25 cellular contexts compared by ENCODE assay signal in genomic region chr12:57875753-57876547, GRCh38. TPM values are rescaled to one million over a fixed set of nuclear protein-coding genes. Genes with fewer than 3 reads are reported as not detected.
A peak's percentile ranks its signal among the peaks of the same experiment; 100 is the strongest.
DNase-seq lines count a peak whose midpoint lies in the region; ATAC-seq, FAIRE-seq and TF ChIP-seq lines count a peak whose summit lies in the region.
"Had no signal": no experiment of that assay in that cellular context is flagged by ENCODE, and none has a peak within 500 bp of the region (broad histone marks: within the 10 kb centered on the region; RNA-seq: fewer than 3 reads in every experiment).

No MANE protein-coding gene starts in this region.

- no peak overlapping the region for H3K4me3 Mint-ChIP-seq in activated CD8-positive, alpha-beta T cell treated with anti-CD3 and anti-CD28 coated beads for 36 hours
- no peak overlapping the region for H3K4me3 Mint-ChIP-seq in activated CD8-positive, alpha-beta T cell treated with anti-CD3 and anti-CD28 coated beads, Interleukin-2, amount 10 ng/mL, durations not matched to agents 7 days and 5 days
- H3K4me3 Mint-ChIP-seq: mesothelial cell of epicardium; nephron; T-helper 2 cell treated with Interferon-gamma antibody and Interleukin-4, amounts not matched to agents 5 μg/mL and 100 μg/mL, for 36 hours had no signal

- TF ChIP-seq POLR2A in spleen (IDR thresholded peaks at IDR 0.05), result no peak

- peak overlapping the region in 6 of 8 donors; percentile 22 to 57 (median 54) for H3K27ac ChIP-seq in spleen
- H3K27ac ChIP-seq: stomach had no signal

- peak; percentile 38 for FAIRE-seq in RCC 7860 (lab: Jason Lieb, UNC)
- FAIRE-seq: GM18507 had no signal

- peaks cover 14% of the 10 kb centered on the region for H3K4me1 Mint-ChIP-seq in activated CD8-positive, alpha-beta T cell treated with anti-CD3 and anti-CD28 coated beads for 36 hours (ENCODE audit: low read depth)
- peaks cover 3% of the 10 kb centered on the region for H3K4me1 Mint-ChIP-seq in activated CD8-positive, alpha-beta T cell treated with anti-CD3 and anti-CD28 coated beads, Interleukin-2, amount 10 ng/mL, durations not matched to agents 7 days and 5 days (ENCODE audit: low read depth)

- CTCF ChIA-PET in activated CD8-positive, alpha-beta T cell treated with anti-CD3 and anti-CD28 coated beads for 36 hours (lab: Charles Lee), result interaction anchor here (1.7 kb wide), 1 partner anchor 12 kb away, joined by 5 read pairs; no protein-coding TSS in a partner anchor
- CTCF ChIA-PET in activated CD8-positive, alpha-beta T cell treated with anti-CD3 and anti-CD28 coated beads, Interleukin-2, amount 10 ng/mL, durations not matched to agents 7 days and 5 days (lab: Charles Lee), result interaction anchor here (1.0 kb wide), 1 partner anchor 19 kb away, joined by 7 read pairs; no protein-coding TSS in a partner anchor

- H3K4me3 ChIP-seq in spleen, result no peak overlapping the region
- H3K4me3 ChIP-seq: stomach had no signal

- H3K4me1 ChIP-seq in spleen, result peaks cover 0 to 29% (median 0%) of the 10 kb centered on the region in 6 donors
- H3K4me1 ChIP-seq: BE2C, Caco-2 had no signal

- no peaks in the 10 kb centered on the region for H3K27me3 ChIP-seq in spleen (replicated peaks in 1 of 7)
- H3K27me3 ChIP-seq: BE2C, stomach had no signal

- H3K36me3 ChIP-seq in spleen, result no peaks in the 10 kb centered on the region
- H3K36me3 ChIP-seq: BE2C, stomach had no signal

- H3K9me3 Mint-ChIP-seq in activated CD8-positive, alpha-beta T cell treated with anti-CD3 and anti-CD28 coated beads for 36 hours, result no peaks in the 10 kb centered on the region
- H3K9me3 Mint-ChIP-seq in activated CD8-positive, alpha-beta T cell treated with anti-CD3 and anti-CD28 coated beads, Interleukin-2, amount 10 ng/mL, durations not matched to agents 7 days and 5 days (ENCODE audit: insufficient read depth), result no peaks in the 10 kb centered on the region
- H3K9me3 Mint-ChIP-seq: mesothelial cell of epicardium; nephron; T-helper 2 cell treated with Interferon-gamma antibody and Interleukin-4, amounts not matched to agents 5 μg/mL and 100 μg/mL, for 36 hours had no signal

- POLR2A ChIA-PET in activated CD8-positive, alpha-beta T cell treated with anti-CD3 and anti-CD28 coated beads for 36 hours (lab: Charles Lee), result no interaction called here
- POLR2A ChIA-PET in activated CD8-positive, alpha-beta T cell treated with anti-CD3 and anti-CD28 coated beads, Interleukin-2, amount 10 ng/mL, durations not matched to agents 7 days and 5 days (lab: Charles Lee), result no interaction called here

- 77 to 91% (median 84%) methylated on average over 5 of the region's 5 CpGs for WGBS in spleen, 5 donors

- H3K36me3 Mint-ChIP-seq in activated CD8-positive, alpha-beta T cell treated with anti-CD3 and anti-CD28 coated beads for 36 hours (ENCODE audit: low read depth), result no peaks in the 10 kb centered on the region
- H3K36me3 Mint-ChIP-seq in activated CD8-positive, alpha-beta T cell treated with anti-CD3 and anti-CD28 coated beads, Interleukin-2, amount 10 ng/mL, durations not matched to agents 7 days and 5 days (ENCODE audit: low read depth), result no peaks in the 10 kb centered on the region
- H3K36me3 Mint-ChIP-seq: mesothelial cell of epicardium had no signal

- intact Hi-C loops in activated CD8-positive, alpha-beta T cell treated with anti-CD3 and anti-CD28 coated beads for 36 hours (cut with micrococcal nuclease), result no loop called here
- intact Hi-C loops in spleen (cut with DNase I; ENCODE audit: low total_unique reads), result no loop called here

- peak; percentile 17 for ATAC-seq in activated CD8-positive, alpha-beta T cell treated with anti-CD3 and anti-CD28 coated beads for 36 hours
- no peak for ATAC-seq in activated CD8-positive, alpha-beta T cell treated with anti-CD3 and anti-CD28 coated beads, Interleukin-2, amount 10 ng/mL, durations not matched to agents 7 days and 5 days
- ATAC-seq in GM21576 (IDR thresholded peaks at IDR 0.05; ENCODE audit: unreplicated experiment), result no peak
- ATAC-seq: SK-N-SH treated with all-trans-retinoic acid at 6 μM for 48 hours had no signal

- H3K27me3 Mint-ChIP-seq in activated CD8-positive, alpha-beta T cell treated with anti-CD3 and anti-CD28 coated beads for 36 hours, result peaks cover 5% of the 10 kb centered on the region
- H3K27me3 Mint-ChIP-seq in activated CD8-positive, alpha-beta T cell treated with anti-CD3 and anti-CD28 coated beads, Interleukin-2, amount 10 ng/mL, durations not matched to agents 7 days and 5 days (ENCODE audit: low read depth), result peaks cover 5% of the 10 kb centered on the region

- no peaks in the 10 kb centered on the region for H3K9me3 ChIP-seq in spleen
- H3K9me3 ChIP-seq: BE2C, Caco-2, stomach had no signal

- no peak for DNase-seq in activated CD8-positive, alpha-beta T cell treated with anti-CD3 and anti-CD28 coated beads for 36 hours
- DNase-seq in activated CD8-positive, alpha-beta T cell treated with anti-CD3 and anti-CD28 coated beads, Interleukin-2, amount 10 ng/mL, durations not matched to agents 7 days and 5 days, result no peak
- DNase-seq in RCC 7860 (ENCODE audit: low spot score) (peak; percentile 74), kidney tubule cell (ENCODE audit: low spot score) (peak; percentile 81), spleen (no peak), amygdala (lab: John Stamatoyannopoulos, UW) (no peak)
- DNase-seq in activated CD8-positive, alpha-beta memory T cell treated with anti-CD3 and anti-CD28 coated beads for 24 hours, result no peak
- DNase-seq: activated CD4-positive, alpha-beta T cell treated with anti-CD3 and anti-CD28 coated beads, Interleukin-2, amount 50 U/mL, for 48 hours; activated naive CD4-positive, alpha-beta T cell; anterior cingulate cortex; BE2C; Caco-2; caudate nucleus; NCI-H1930; NCI-H226; stimulated activated CD4-positive, alpha-beta T cell treated with anti-CD3 and anti-CD28 coated beads, Interleukin-4, amount 100 ng/mL, for 24 hours; stomach had no signal

- H3K27ac Mint-ChIP-seq in activated CD8-positive, alpha-beta T cell treated with anti-CD3 and anti-CD28 coated beads for 36 hours, result no peak overlapping the region
- no peak overlapping the region for H3K27ac Mint-ChIP-seq in activated CD8-positive, alpha-beta T cell treated with anti-CD3 and anti-CD28 coated beads, Interleukin-2, amount 10 ng/mL, durations not matched to agents 7 days and 5 days
- H3K27ac Mint-ChIP-seq: mesothelial cell of epicardium; progenitor cell of endocrine pancreas; T-helper 2 cell treated with Interferon-gamma antibody and Interleukin-4, amounts not matched to agents 5 μg/mL and 100 μg/mL, for 36 hours had no signal

- no peak for TF ChIP-seq CTCF in activated CD8-positive, alpha-beta T cell treated with anti-CD3 and anti-CD28 coated beads for 36 hours (IDR thresholded peaks at IDR 0.05)
- no peak for TF ChIP-seq CTCF in spleen (IDR thresholded peaks at IDR 0.05 in 8 of 11, conservative IDR thresholded peaks at IDR 0.05 in 3 of 11)

RNA-seq across cellular contexts. Expression of gene CTDSP2, which starts 29.4 kb away (rescaled TPM):
- total RNA-seq in activated CD8-positive, alpha-beta T cell treated with anti-CD3 and anti-CD28 coated beads for 36 hours, result 10 to 100 TPM; 67.1 to 67.2 TPM
- 100 to 1,000 TPM; 100 to 114 TPM for total RNA-seq in activated CD8-positive, alpha-beta T cell treated with anti-CD3 and anti-CD28 coated beads, Interleukin-2, amount 10 ng/mL, durations not matched to agents 7 days and 5 days
- total RNA-seq in spleen, result 100 to 1,000 TPM; 140 to 203 (median 181) TPM
- 10 to 100 TPM; 22.2 to 43.5 (median 23.8) TPM for polyA plus RNA-seq in spleen

RNA-seq across cellular contexts. Expression of gene AVIL, which starts 57.4 kb away (rescaled TPM):
- total RNA-seq in activated CD8-positive, alpha-beta T cell treated with anti-CD3 and anti-CD28 coated beads for 36 hours, result under 1 TPM; 0.34 to 0.49 TPM
- total RNA-seq in activated CD8-positive, alpha-beta T cell treated with anti-CD3 and anti-CD28 coated beads, Interleukin-2, amount 10 ng/mL, durations not matched to agents 7 days and 5 days, result 1 to 10 TPM; 2.3 to 2.5 TPM
- 10 to 100 TPM in 1 of 7 donors, 1 to 10 TPM in 6; 4.8 to 18.6 (median 7.3) TPM for total RNA-seq in spleen
- 1 to 10 TPM; 2.0 to 3.2 (median 2.8) TPM for polyA plus RNA-seq in spleen
- total RNA-seq: epithelial cell of proximal tubule had no signal

Comparison
In these comparisons a context has a peak if more than half of its experiments do, and no peak if none do; other contexts are left out.
1. DNase-seq: peak in RCC 7860 (single experiment) and kidney tubule cell (single experiment); none in activated CD8-positive, alpha-beta T cell treated with anti-CD3 and anti-CD28 coated beads for 36 hours (single experiment), activated CD8-positive, alpha-beta T cell treated with anti-CD3 and anti-CD28 coated beads, Interleukin-2, amount 10 ng/mL, durations not matched to agents 7 days and 5 days (single experiment), spleen (single experiment), activated CD8-positive, alpha-beta memory T cell treated with anti-CD3 and anti-CD28 coated beads for 24 hours (single experiment) and amygdala (0 of 56).